ENCODE assay signal across 19 cellular contexts in the genomic region with DNA sequence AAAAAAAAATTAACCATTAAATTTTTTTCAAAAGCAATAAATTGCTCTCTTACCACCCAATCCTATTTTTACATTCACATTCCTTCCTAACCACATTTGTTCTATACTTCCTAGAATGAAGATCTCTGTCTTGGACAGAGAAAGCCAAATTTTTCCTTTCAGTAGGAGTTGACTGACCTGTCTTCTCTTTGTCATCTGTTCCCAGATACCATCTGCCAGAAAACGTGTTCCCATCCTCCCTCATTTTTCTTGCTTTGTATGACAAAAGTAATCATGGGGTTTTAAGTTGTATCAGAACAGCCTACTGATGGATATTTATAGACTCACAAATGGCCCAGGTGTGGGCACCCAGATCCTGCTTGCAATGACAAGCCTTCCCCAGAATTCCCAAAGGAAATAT.
A peak's percentile ranks its signal among the peaks of the same experiment; 100 is the strongest.
DNase-seq lines count a peak whose midpoint lies in the region; ATAC-seq and FAIRE-seq lines count a peak whose summit lies in the region.
"Had no signal": no experiment of that assay in that cellular context is flagged by ENCODE, and none has a peak within 500 bp of the region (broad histone marks: within the 10 kb centered on the region; RNA-seq: fewer than 3 reads in every experiment).

No MANE protein-coding gene starts in this region.

- peak; percentile 42 for DNase-seq in RPMI7951 (ENCODE audit: low read depth)
- peak; percentile 45 for DNase-seq in middle frontal gyrus (ENCODE audit: extremely low spot score, low spot score)
- DNase-seq in superior temporal gyrus (ENCODE audit: extremely low spot score): peak; percentile 28
- no peak for DNase-seq in frontal cortex (ENCODE audit: low spot score in 2 of 2)
- no peak for DNase-seq in NCI-H2029 (lab: John Stamatoyannopoulos, UW)
- DNase-seq: C1 segment of cervical spinal cord; Calu3; CD4-positive, alpha-beta memory T cell; COR-L47; DMS53; DMS79 treated with DMSO at 0.1 percent for 48 hours; GM23248; H7; HCEC 1CT had no signal

- FAIRE-seq in frontal cortex (lab: Jason Lieb, UNC): no peak
- FAIRE-seq: G401.6, GM12892, GM19239, H1 had no signal

- ATAC-seq in GM19023 (IDR thresholded peaks at IDR 0.05; ENCODE audit: unreplicated experiment): no peak

Comparison
In these comparisons a context has a peak if more than half of its experiments do, and no peak if none do; other contexts are left out.
1. DNase-seq: peak in RPMI7951 (single experiment), middle frontal gyrus (single experiment) and superior temporal gyrus (single experiment); none in frontal cortex (0 of 2) and NCI-H2029 (single experiment).